In genomic region chr1:51139474-51139873, GRCh38 we compare ENCODE assay signal across 21 cellular contexts. TPM values are rescaled to one million over a fixed set of nuclear protein-coding genes. Genes with fewer than 3 reads are reported as not detected.
A peak's percentile ranks its signal among the peaks of the same experiment; 100 is the strongest.
DNase-seq lines count a peak whose midpoint lies in the region; ATAC-seq, FAIRE-seq and TF ChIP-seq lines count a peak whose summit lies in the region.
"Had no signal": no experiment of that assay in that cellular context is flagged by ENCODE, and none has a peak within 500 bp of the region (broad histone marks: within the 10 kb centered on the region; RNA-seq: fewer than 3 reads in every experiment).

No MANE protein-coding gene starts in this region.

- H3K4me1 ChIP-seq in SK-N-SH (ENCODE audit: control insufficient read depth in 1 of 2, insufficient read depth in 2 of 2, low read depth in 1 of 2, low read length in 1 of 2): no peaks in the 10 kb centered on the region
- H3K4me1 ChIP-seq in HepG2 (ENCODE audit: insufficient read depth, low read length): no peaks in the 10 kb centered on the region

- BruUV-seq in HepG2 (replicated peaks; lab: Mats Ljungman, UMichigan): no TSS peak

- no peak overlapping the region for H3K9ac ChIP-seq in SK-N-SH
- no peak overlapping the region for H3K9ac ChIP-seq in HepG2 (ENCODE audit: insufficient read depth, low read depth, low read length)
- H3K9ac ChIP-seq: KMS-11 had no signal

- TF ChIP-seq EP300 in SK-N-SH (IDR thresholded peaks at IDR 0.05; ENCODE audit: borderline replicate concordance in 1 of 2, low read depth in 1 of 2, low read length in 1 of 2): no peak
- TF ChIP-seq EP300 in HepG2 (IDR thresholded peaks at IDR 0.05; ENCODE audit: low read depth in 2 of 2, low read length in 2 of 2): no peak
- no peak for TF ChIP-seq EP300 in HepG2 (CRISPR knock-in tag; IDR thresholded peaks at IDR 0.05; ENCODE audit: borderline replicate concordance)

- H3K79me2 ChIP-seq in SK-N-SH (ENCODE audit: insufficient read depth): no peaks in the 10 kb centered on the region
- no peaks in the 10 kb centered on the region for H3K79me2 ChIP-seq in HepG2 (ENCODE audit: insufficient read depth, low read length)

- DNase-seq in Kasumi-1 (lab: John Stamatoyannopoulos, UW) (peak; percentile 11 to 20), SK-N-SH (no peak), fibroblast of the aortic adventitia (ENCODE audit: low read depth) (peak; percentile 22), HepG2 (ENCODE audit: low spot score) (no peak), coronary artery (ENCODE audit: low spot score) (no peak), NCI-H2171 treated with DMSO at 0.1 percent for 48 hours (lab: John Stamatoyannopoulos, UW) (no peak)
- DNase-seq in activated effector memory CD4-positive, alpha-beta T cell treated with Interleukin-2 at 50 U/mL for 16 hours: no peak
- DNase-seq: activated CD4-positive, alpha-beta memory T cell treated with anti-CD3 and anti-CD28 coated beads for 36 hours; activated T-cell treated with anti-CD3 and anti-CD28 coated beads, Interleukin-2, amount 50 U/mL, for 24 hours; COR-L47; NCI-H146; nucleus accumbens; SHP77; stimulated activated CD4-positive, alpha-beta T cell treated with anti-CD3 and anti-CD28 coated beads, Interleukin-4, amount 100 ng/mL, for 1 hour; substantia nigra had no signal

- POLR2A ChIA-PET in SK-N-SH (lab: Yijun Ruan, JAX) (no interaction called here), HepG2 (lab: Yijun Ruan, JAX) (no interaction called here)

- H3K27me3 ChIP-seq in SK-N-SH (ENCODE audit: insufficient read depth): no peaks in the 10 kb centered on the region
- H3K27me3 ChIP-seq in HepG2 (ENCODE audit: control insufficient read depth in 1 of 2, insufficient read depth in 2 of 2, low read length in 2 of 2): no peaks in the 10 kb centered on the region

- TF ChIP-seq RAD21 in SK-N-SH (IDR thresholded peaks at IDR 0.05; ENCODE audit: low read length) (peak; percentile 33), HepG2 (CRISPR knock-in tag; IDR thresholded peaks at IDR 0.05) (no peak)

- in situ Hi-C loops in HepG2 (cut with HindIII; ENCODE audit: extremely low pct_ligation_motif_present, low pct_unique_long_range_greater_than_20kb): no loop called here

- no peak for TF ChIP-seq POLR2A in HepG2 (IDR thresholded peaks at IDR 0.05; ENCODE audit: insufficient read depth in 1 of 2, low read depth in 2 of 2, low read length in 2 of 2)

- H3K36me3 ChIP-seq in SK-N-SH (replicated peaks in 1 of 2; ENCODE audit: control insufficient read depth in 1 of 2, insufficient read depth in 2 of 2, low read length in 1 of 2) (no peaks in the 10 kb centered on the region), HepG2 (replicated peaks in 1 of 2; ENCODE audit: control insufficient read depth in 1 of 2, insufficient read depth in 2 of 2, low read length in 2 of 2) (no peaks in the 10 kb centered on the region)

- peak overlapping the region; percentile 41 for H3K4me2 ChIP-seq in SK-N-SH
- H3K4me2 ChIP-seq in HepG2 (ENCODE audit: low read depth, low read length): no peak overlapping the region
- H3K4me2 ChIP-seq: KMS-11 had no signal

- H2AFZ ChIP-seq in SK-N-SH (ENCODE audit: low read depth) (peak overlapping the region; percentile 63; the same call in 1 of the 2 replicates), HepG2 (ENCODE audit: low read length) (no peak overlapping the region)

- H3K9me3 ChIP-seq in SK-N-SH (no peaks in the 10 kb centered on the region), HepG2 (ENCODE audit: low read length) (no peaks in the 10 kb centered on the region)

- intact Hi-C loops in HepG2 (cut with micrococcal nuclease; ENCODE audit: unreplicated experiment): no loop called here

- TF ChIP-seq CTCF in C4-2B (conservative IDR thresholded peaks at IDR 0.05) (peak; percentile 53), SK-N-SH (IDR thresholded peaks at IDR 0.05) (peak; percentile 58), fibroblast of the aortic adventitia (IDR thresholded peaks at IDR 0.05; ENCODE audit: insufficient read depth, low read length) (peak; percentile 15), HepG2 (CRISPR knock-in tag; IDR thresholded peaks at IDR 0.05) (no peak), coronary artery (IDR thresholded peaks at IDR 0.05) (no peak)

- no peaks in the 10 kb centered on the region for H3K9me2 ChIP-seq in SK-N-SH

- no peak for ATAC-seq in HepG2

- H3F3A ChIP-seq in SK-N-SH (replicated peaks; ENCODE audit: insufficient read depth): no peaks in the 10 kb centered on the region

- WGBS in SK-N-SH (ENCODE audit: low lambda C conversion rate): 24% methylated on average over 2 of the region's 2 CpGs
- WGBS in HepG2 (ENCODE audit: low lambda C conversion rate): 6% methylated on average over 2 of the region's 2 CpGs

- H3K4me3 ChIP-seq in SK-N-SH (ENCODE audit: low read depth in 2 of 2, low read length in 1 of 2) (no peak overlapping the region), fibroblast of the aortic adventitia (ENCODE audit: low read depth, low read length) (peak overlapping the region; percentile 4), HepG2 (replicated peaks in 1 of 3; ENCODE audit: insufficient read depth in 1 of 3, low read depth in 2 of 3, low read length in 3 of 3) (no peak overlapping the region), coronary artery (no peak overlapping the region)
- H3K4me3 ChIP-seq: lung had no signal

- CTCF ChIA-PET in SK-N-SH (lab: Yijun Ruan, JAX) (interaction anchor here (0.7 to 1.2 kb wide), 5 partner anchors 9 to 396 kb away, joined by 3 to 4 read pairs (median 3); no protein-coding TSS in a partner anchor), HepG2 (lab: Yijun Ruan, JAX; ENCODE audit: low intra/inter-chr PET ratio, low total read pairs) (no interaction called here)

- no peaks in the 10 kb centered on the region for H4K20me1 ChIP-seq in SK-N-SH (ENCODE audit: insufficient read depth)
- H4K20me1 ChIP-seq in HepG2 (ENCODE audit: insufficient read depth, low read length): no peaks in the 10 kb centered on the region

- FAIRE-seq in HepG2 (lab: Jason Lieb, UNC): no peak
- FAIRE-seq: urothelium cell line had no signal

- H3K27ac ChIP-seq in C4-2B (no peak overlapping the region), SK-N-SH (ENCODE audit: low read depth in 2 of 2, low read length in 1 of 2) (no peak overlapping the region), HepG2 (ENCODE audit: extremely low read length, insufficient read depth, low read length) (no peak overlapping the region), coronary artery (no peak overlapping the region)
- H3K27ac ChIP-seq: KMS-11 had no signal

TF ChIP-seq in SK-N-SH, 30 proteins besides CTCF, POLR2A, EP300 and RAD21 (continues in another document):
- TF ChIP-seq EZH2phosphoT487 (IDR thresholded peaks at IDR 0.05; ENCODE audit: borderline replicate concordance, low read depth) (no peak), MEF2A (IDR thresholded peaks at IDR 0.05; ENCODE audit: borderline replicate concordance, low read depth) (no peak), SMC3 (IDR thresholded peaks at IDR 0.05; ENCODE audit: low read depth, low read length) (no peak), TEAD4 (IDR thresholded peaks at IDR 0.05; ENCODE audit: borderline replicate concordance, insufficient read depth) (no peak), MXI1 (IDR thresholded peaks at IDR 0.05; ENCODE audit: low read depth, low read length) (no peak)

TF ChIP-seq in HepG2, 621 proteins besides CTCF, POLR2A, EP300 and RAD21 (continues in another document):
- TF ChIP-seq U2AF1 (optimal IDR thresholded peaks at IDR 0.05; ENCODE audit: low read depth, low read length) (no peak), GMEB1 (CRISPR knock-in tag; IDR thresholded peaks at IDR 0.05; ENCODE audit: borderline replicate concordance) (no peak), ZNF225 (CRISPR knock-in tag; IDR thresholded peaks at IDR 0.05) (no peak), CHCHD3 (CRISPR knock-in tag; IDR thresholded peaks at IDR 0.05) (no peak)

RNA-seq across cellular contexts. Expression of gene C1orf185, which starts 37.4 kb away (rescaled TPM):
- not detected in 2 replicates for polyA plus RNA-seq in SK-N-SH (2012; rRNA removed)
- polyA plus RNA-seq in SK-N-SH (2012; cell fraction: cytosol; rRNA removed): 0.03 TPM in 1 of 2 replicates, not detected in the other
- not detected in 2 replicates for polyA plus RNA-seq in SK-N-SH (2012; cell fraction: nucleus; rRNA removed)
- not detected in 2 replicates for total RNA-seq in fibroblast of the aortic adventitia (ENCODE audit: low replicate concordance)
- total RNA-seq in HepG2 (2016; rRNA removed; fragmentation: Illumina TruSeq; extraction: Trizol): not detected in 2 replicates
- not detected in 2 replicates for total RNA-seq in HepG2 (2016; cell fraction: cytosol; rRNA removed; fragmentation: Illumina TruSeq; extraction: Trizol; ENCODE audit: low read depth)
- not detected in 2 replicates for total RNA-seq in HepG2 (2016; cell fraction: insoluble cytoplasmic fraction; rRNA removed; fragmentation: Illumina TruSeq; extraction: Trizol)
- not detected in 2 replicates for total RNA-seq in HepG2 (2016; cell fraction: membrane; rRNA removed; fragmentation: Illumina TruSeq; extraction: Trizol)
- not detected in 2 replicates for total RNA-seq in HepG2 (2016; cell fraction: nucleus; rRNA removed; fragmentation: Illumina TruSeq; extraction: Trizol)
- polyA plus RNA-seq in HepG2 (2011; rRNA removed): not detected in 2 replicates
- polyA plus RNA-seq in HepG2 (2011; cell fraction: cytosol; rRNA removed): not detected in 2 replicates
- not detected in 2 replicates for polyA plus RNA-seq in HepG2 (2011; cell fraction: nucleus; rRNA removed)
- not detected in 2 replicates for polyA plus RNA-seq in HepG2 (2012)
- polyA plus RNA-seq in HepG2 (2016; cell fraction: cytosol; fragmentation: Illumina TruSeq; extraction: Trizol; ENCODE audit: low read depth): not detected in 2 replicates
- polyA plus RNA-seq in HepG2 (2016; cell fraction: insoluble cytoplasmic fraction; fragmentation: Illumina TruSeq; extraction: Trizol; ENCODE audit: low read depth): not detected in 2 replicates
- not detected in 2 replicates for polyA plus RNA-seq in HepG2 (2016; cell fraction: membrane; fragmentation: Illumina TruSeq; extraction: Trizol; ENCODE audit: low read depth)
- not detected in 2 replicates for polyA plus RNA-seq in HepG2 (2016; cell fraction: nucleus; fragmentation: Illumina TruSeq; extraction: Trizol; ENCODE audit: insufficient read depth, low read depth)
- polyA minus RNA-seq in HepG2 (2011; rRNA and poly(A)+ RNA removed; ENCODE audit: low replicate concordance): not detected in 2 replicates
- polyA minus RNA-seq in HepG2 (2011; cell fraction: cytosol; rRNA and poly(A)+ RNA removed): not detected in 2 replicates
- polyA minus RNA-seq in HepG2 (2011; cell fraction: nucleus; rRNA and poly(A)+ RNA removed): not detected in 2 replicates
- total RNA-seq: activated CD4-positive, alpha-beta memory T cell treated with anti-CD3 and anti-CD28 coated beads for 36 hours; epithelial cell of proximal tubule; lung; T-helper 1 cell treated with Interleukin-12 subunit alpha and Interleukin-12 subunit beta and Interleukin-4 antibody, amounts not matched to agents 30 ng/mL and 1 ng/mL, for 36 hours had no signal
- polyA plus RNA-seq: lung had no signal

Comparison
In these comparisons a context has a peak if more than half of its experiments do, and no peak if none do; other contexts are left out.
1. CTCF ChIP-seq: peak in C4-2B (single experiment), SK-N-SH (single experiment) and fibroblast of the aortic adventitia (single experiment); none in HepG2 (single experiment) and coronary artery (single experiment).
2. DNase-seq: peak in Kasumi-1 (2 of 2) and fibroblast of the aortic adventitia (single experiment); none in SK-N-SH (single experiment), activated effector memory CD4-positive, alpha-beta T cell treated with Interleukin-2 at 50 U/mL for 16 hours (single experiment), HepG2 (single experiment), coronary artery (single experiment) and NCI-H2171 treated with DMSO at 0.1 percent for 48 hours (single experiment).